In the genomic region with DNA sequence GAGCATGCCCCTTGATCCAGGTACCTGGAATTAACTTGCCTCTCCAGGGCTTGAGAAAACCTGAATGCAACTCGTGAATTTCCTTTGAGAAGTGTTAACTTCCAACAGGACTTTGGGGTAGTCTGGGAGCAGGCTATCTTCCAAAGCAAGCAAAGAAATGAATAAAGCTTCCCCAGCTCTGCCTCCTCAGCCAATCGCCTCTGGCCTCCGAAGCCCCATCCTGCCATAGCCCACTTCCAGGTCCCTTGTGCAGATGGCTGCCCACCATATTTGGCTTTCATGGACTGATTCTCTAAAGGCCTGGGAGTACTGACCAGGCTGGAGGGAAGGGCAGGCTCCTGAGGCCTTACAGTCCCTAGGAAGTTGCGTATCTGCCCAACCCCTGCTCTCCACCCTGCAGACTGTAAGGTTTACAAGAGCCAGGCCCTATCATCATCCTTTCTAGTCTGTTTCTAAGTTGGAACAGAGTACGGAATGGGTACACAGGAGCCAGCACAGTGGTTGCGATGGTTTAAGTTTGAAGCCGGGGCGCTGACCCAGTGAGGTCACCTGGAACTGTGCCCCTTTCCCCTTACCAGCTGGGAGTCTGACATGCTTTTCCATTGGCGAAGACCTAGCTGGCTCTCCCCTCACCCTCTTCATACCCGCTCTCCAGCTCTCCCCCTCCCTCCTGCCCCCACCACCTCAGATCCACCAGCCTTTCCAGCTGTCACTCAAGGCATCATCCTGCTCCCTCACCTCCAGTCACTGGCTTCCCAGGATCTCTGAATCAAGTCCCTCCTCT, we compare ENCODE assay signal across 10 cellular contexts. TPM values are rescaled to one million over a fixed set of nuclear protein-coding genes. Genes with fewer than 3 reads are reported as not detected.
DNase-seq lines count a peak whose midpoint lies in the region; TF ChIP-seq lines count a peak whose summit lies in the region.
"Had no signal": no experiment of that assay in that cellular context is flagged by ENCODE, and none has a peak within 500 bp of the region (broad histone marks: within the 10 kb centered on the region; RNA-seq: fewer than 3 reads in every experiment).

No MANE protein-coding gene starts in this region.

- no peak for DNase-seq in CD4-positive, alpha-beta memory T cell
- no peak for DNase-seq in NCI-H748 (lab: John Stamatoyannopoulos, UW; ENCODE audit: unreplicated experiment)
- DNase-seq in amniotic stem cell (lab: John Stamatoyannopoulos, UW) = no peak
- no peak for DNase-seq in anterior cingulate cortex (lab: John Stamatoyannopoulos, UW)
- no peak for DNase-seq in stimulated activated CD4-positive, alpha-beta T cell treated with anti-CD3 and anti-CD28 coated beads, Interleukin-4, amount 100 ng/mL, for 24 hours
- DNase-seq: activated gamma-delta T cell treated with Interleukin-2 at 50 U/mL for 16 hours, NCI-H510A treated with DMSO at 0.1 percent for 48 hours had no signal

- peak overlapping the region; percentile 94 for H3K4me2 ChIP-seq in OCI-LY1 (ENCODE audit: low read length)
- peak overlapping the region; percentile 66 for H3K4me2 ChIP-seq in parathyroid adenoma (ENCODE audit: low read length)

- peaks cover 0 to 18% of the 10 kb centered on the region in 2 donors for H3K36me3 Mint-ChIP-seq in CD4-positive, alpha-beta memory T cell

- no peaks in the 10 kb centered on the region for H3K27me3 Mint-ChIP-seq in CD4-positive, alpha-beta memory T cell

- no peaks in the 10 kb centered on the region for H3K9me3 ChIP-seq in CD4-positive, alpha-beta memory T cell (ENCODE audit: control insufficient read depth in 1 of 2, low read length in 2 of 2)
- H3K9me3 ChIP-seq in OCI-LY1 (ENCODE audit: low read length) = no peaks in the 10 kb centered on the region
- H3K9me3 ChIP-seq in endocrine pancreas (ENCODE audit: control insufficient read depth, low read length) = no peaks in the 10 kb centered on the region
- no peaks in the 10 kb centered on the region for H3K9me3 ChIP-seq in parathyroid adenoma (ENCODE audit: control insufficient read depth, low read length)

- TF ChIP-seq CTCF in OCI-LY1 (IDR thresholded peaks at IDR 0.05; ENCODE audit: low read length) (no peak), parathyroid adenoma (IDR thresholded peaks at IDR 0.05) (no peak)

- peak overlapping the region; percentile 89 for H3K27ac ChIP-seq in CD4-positive, alpha-beta memory T cell (ENCODE audit: low read depth, low read length)
- H3K27ac ChIP-seq in OCI-LY1 (ENCODE audit: low read depth, low read length, poor library complexity, severe bottlenecking) = no peak overlapping the region
- no peak overlapping the region for H3K27ac ChIP-seq in parathyroid adenoma

- H3K4me1 ChIP-seq in CD4-positive, alpha-beta memory T cell (ENCODE audit: insufficient read depth, low read length) = peaks cover 56% of the 10 kb centered on the region
- peaks cover 52% of the 10 kb centered on the region for H3K4me1 ChIP-seq in OCI-LY1 (ENCODE audit: insufficient read depth, low read length, severe bottlenecking)
- peaks cover 3% of the 10 kb centered on the region for H3K4me1 ChIP-seq in endocrine pancreas (ENCODE audit: control insufficient read depth, insufficient read depth, low read length)
- peaks cover 4% of the 10 kb centered on the region for H3K4me1 ChIP-seq in parathyroid adenoma

- H3K9ac ChIP-seq in OCI-LY1 (ENCODE audit: low read length) = peak overlapping the region; percentile 90; the same call in 1 of the 2 replicates
- H3K9ac ChIP-seq in endocrine pancreas (ENCODE audit: control insufficient read depth, insufficient read depth, low read length) = no peak overlapping the region
- H3K9ac ChIP-seq in parathyroid adenoma = no peak overlapping the region

- no peak overlapping the region for H2AFZ ChIP-seq in OCI-LY1 (ENCODE audit: low read length)
- no peak overlapping the region for H2AFZ ChIP-seq in parathyroid adenoma

- H3K4me1 Mint-ChIP-seq in CD4-positive, alpha-beta memory T cell = peaks cover 30 to 73% (median 50%) of the 10 kb centered on the region in 4 donors

- no peaks in the 10 kb centered on the region for H3K27me3 ChIP-seq in CD4-positive, alpha-beta memory T cell (ENCODE audit: insufficient read depth, low read length)
- no peaks in the 10 kb centered on the region for H3K27me3 ChIP-seq in OCI-LY1 (ENCODE audit: insufficient read depth, low read length)
- H3K27me3 ChIP-seq in endocrine pancreas (ENCODE audit: control insufficient read depth, insufficient read depth, low read length) = no peaks in the 10 kb centered on the region
- no peaks in the 10 kb centered on the region for H3K27me3 ChIP-seq in parathyroid adenoma (ENCODE audit: control insufficient read depth, insufficient read depth, low read length)

- no peaks in the 10 kb centered on the region for H4K20me1 ChIP-seq in OCI-LY1 (ENCODE audit: insufficient read depth, low read length)

- POLR2A ChIA-PET in CD4-positive, alpha-beta memory T cell (lab: Charles Lee; ENCODE audit: partially characterized antibody) = interaction anchor here (1.1 to 2.5 kb wide), 8 partner anchors 8 to 66 kb away, joined by 3 to 17 read pairs (median 6); no protein-coding TSS in a partner anchor

- intact Hi-C loops in CD4-positive, alpha-beta memory T cell (cut with micrococcal nuclease) = loop anchor here (2.0 to 10.0 kb wide), 4 partner anchors 67 to 1031 kb away; a partner anchor contains a TSS

- peak overlapping the region; percentile 95 to 99 (median 98) for H3K4me3 Mint-ChIP-seq in CD4-positive, alpha-beta memory T cell

- peak overlapping the region; percentile 73 to 98 (median 98) for H3K27ac Mint-ChIP-seq in CD4-positive, alpha-beta memory T cell

- no peaks in the 10 kb centered on the region for H3K9me3 Mint-ChIP-seq in CD4-positive, alpha-beta memory T cell

- no peaks in the 10 kb centered on the region for H3K9me2 ChIP-seq in OCI-LY1 (ENCODE audit: low read depth, low read length)

- CTCF ChIA-PET in CD4-positive, alpha-beta memory T cell (lab: Charles Lee; ENCODE audit: partially characterized antibody) = interaction anchor here (0.7 to 7.8 kb wide), 20 partner anchors 9 to 1551 kb away, joined by 3 to 46 read pairs (median 4); no protein-coding TSS in a partner anchor

- no peaks in the 10 kb centered on the region for H3F3A ChIP-seq in OCI-LY1 (ENCODE audit: insufficient read depth, low read length)

- H3K4me3 ChIP-seq in CD4-positive, alpha-beta memory T cell (ENCODE audit: low read length in 2 of 2) = peak overlapping the region; percentile 79 to 92
- H3K4me3 ChIP-seq in OCI-LY1 (ENCODE audit: low read depth, low read length, poor library complexity, severe bottlenecking) = peak overlapping the region; percentile 95
- peak overlapping the region; percentile 71 for H3K4me3 ChIP-seq in endocrine pancreas (ENCODE audit: control insufficient read depth, insufficient read depth, low read length)
- no peak overlapping the region for H3K4me3 ChIP-seq in parathyroid adenoma (ENCODE audit: low read depth, low read length)

- H3K36me3 ChIP-seq in CD4-positive, alpha-beta memory T cell (ENCODE audit: insufficient read depth, low read length) = peaks cover 5% of the 10 kb centered on the region
- peaks cover 9% of the 10 kb centered on the region; the same call in 1 of the 2 replicates for H3K36me3 ChIP-seq in OCI-LY1 (ENCODE audit: insufficient read depth, low read length)
- H3K36me3 ChIP-seq in endocrine pancreas (ENCODE audit: control insufficient read depth, insufficient read depth, low read length) = no peaks in the 10 kb centered on the region
- H3K36me3 ChIP-seq in parathyroid adenoma (ENCODE audit: control insufficient read depth, insufficient read depth, low read length) = no peaks in the 10 kb centered on the region

- H3K79me2 ChIP-seq in OCI-LY1 (ENCODE audit: insufficient read depth, low read length) = 0 out of 2 replicates have a peak, but pooled peaks cover 5% of the 10 kb centered on the region
- H3K79me2 ChIP-seq in parathyroid adenoma = peaks cover 2% of the 10 kb centered on the region

RNA-seq across cellular contexts. Expression of a gene that starts 1.1 kb away (rescaled TPM):
- 10 to 100 TPM; 61.5 to 66.6 TPM for total RNA-seq in CD4-positive, alpha-beta memory T cell
- 10 to 100 TPM in 1 of 2 donors, 1 to 10 TPM in 1; 9.6 to 33.2 TPM for polyA plus RNA-seq in CD4-positive, alpha-beta memory T cell

RNA-seq across cellular contexts. Expression of a gene that starts 1.3 kb away (rescaled TPM):
- total RNA-seq in CD4-positive, alpha-beta memory T cell = 10 to 100 TPM; 10.8 to 11.1 TPM
- 1 to 10 TPM; 8.1 to 8.7 TPM for polyA plus RNA-seq in CD4-positive, alpha-beta memory T cell
